In genomic region chr10:15370212-15370740, GRCh38 we compare ENCODE assay signal across 7 cellular contexts.
DNase-seq lines count a peak whose midpoint lies in the region; ATAC-seq and TF ChIP-seq lines count a peak whose summit lies in the region.

No MANE protein-coding gene starts in this region.

- in situ Hi-C loops in astrocyte of the cerebellum (cut with HindIII; ENCODE audit: low sequenced_read_pairs), result no loop called here

- H2AFZ ChIP-seq in MM.1S (ENCODE audit: low read length), result peak overlapping the region; percentile 58; the same call in 1 of the 2 replicates

- H3K4me3 ChIP-seq in MM.1S (ENCODE audit: low read length) (peak overlapping the region; percentile 65), astrocyte of the cerebellum (ENCODE audit: low read depth, low read length) (peak overlapping the region; percentile 66), iPS-18c (ENCODE audit: insufficient read depth, low read depth, low read length) (peak overlapping the region; percentile 69)

- no peaks in the 10 kb centered on the region for H3K9me2 ChIP-seq in MM.1S (replicated peaks; ENCODE audit: insufficient read depth, low read length)

- DNase-seq in MM.1S (no peak), astrocyte of the cerebellum (ENCODE audit: low read depth) (no peak), HUDEP-2 (lab: John Stamatoyannopoulos, UW; ENCODE audit: unreplicated experiment in 76 of 76) (no peak)
- peak; percentile 11 for DNase-seq in stimulated activated CD4-positive, alpha-beta T cell treated with anti-CD3 and anti-CD28 coated beads, Interleukin-12 subunit alpha, Interleukin-12 subunit beta, amount 100 ng/mL, for 4 hours

- H3K27me3 ChIP-seq in MM.1S (replicated peaks; ENCODE audit: insufficient read depth, low read length), result no peaks in the 10 kb centered on the region

- H3K27ac ChIP-seq in MM.1S (ENCODE audit: low read length), result no peak overlapping the region

- peak overlapping the region; percentile 83 for H3K4me2 ChIP-seq in MM.1S (ENCODE audit: low read depth, low read length)

- no peaks in the 10 kb centered on the region for H3K36me3 ChIP-seq in MM.1S (replicated peaks; ENCODE audit: insufficient read depth, low read length)

- H3K9me3 ChIP-seq in MM.1S (replicated peaks; ENCODE audit: insufficient read depth, low read length) (no peaks in the 10 kb centered on the region), iPS-18c (ENCODE audit: control insufficient read depth, insufficient read depth, low read length) (no peaks in the 10 kb centered on the region)

- ATAC-seq in GM19025 (IDR thresholded peaks at IDR 0.05; ENCODE audit: low read depth, unreplicated experiment) (peak; percentile 25), HG03039 (IDR thresholded peaks at IDR 0.05; ENCODE audit: unreplicated experiment) (no peak)

- H4K20me1 ChIP-seq in MM.1S (ENCODE audit: insufficient read depth, low read length), result no peaks in the 10 kb centered on the region

- no peak for TF ChIP-seq CTCF in MM.1S (IDR thresholded peaks at IDR 0.05; ENCODE audit: low read length)
- TF ChIP-seq CTCF in astrocyte of the cerebellum (IDR thresholded peaks at IDR 0.05; ENCODE audit: low read depth, low read length, missing control alignments), result no peak

- peaks cover 21% of the 10 kb centered on the region for H3K4me1 ChIP-seq in MM.1S (ENCODE audit: low read length)

- H3K9ac ChIP-seq in MM.1S (ENCODE audit: low read length), result peak overlapping the region; percentile 65; the same call in 1 of the 2 replicates

- H3K79me2 ChIP-seq in MM.1S (ENCODE audit: low read length), result peaks cover 16% of the 10 kb centered on the region

- peaks cover 20% of the 10 kb centered on the region for H3F3A ChIP-seq in MM.1S (ENCODE audit: insufficient read depth, low read length)
